ENCODE assay signal across 8 cellular contexts in genomic region chr13:79482271-79482970, GRCh38. TPM values are rescaled to one million over a fixed set of nuclear protein-coding genes. Genes with fewer than 3 reads are reported as not detected.
DNase-seq lines count a peak whose midpoint lies in the region; ATAC-seq, FAIRE-seq and TF ChIP-seq lines count a peak whose summit lies in the region.

No MANE protein-coding gene starts in this region.

- H3K4me3 ChIP-seq in keratinocyte (ENCODE audit: control insufficient read depth in 2 of 3, extremely low read depth in 1 of 3, insufficient read depth in 2 of 3, low read depth in 1 of 3, low read length in 3 of 3) (peak overlapping the region; percentile 89 to 95 (median 89)), thoracic aorta (peak overlapping the region; percentile 96)

- no peaks in the 10 kb centered on the region for H3K9me3 ChIP-seq in keratinocyte (ENCODE audit: control insufficient read depth, low read depth, low read length)
- H3K9me3 ChIP-seq in thoracic aorta = no peaks in the 10 kb centered on the region

- peaks cover 14% of the 10 kb centered on the region for H3K36me3 Mint-ChIP-seq in activated naive CD4-positive, alpha-beta T cell treated with anti-CD3 and anti-CD28 coated beads for 36 hours (ENCODE audit: low read depth)
- H3K36me3 Mint-ChIP-seq in activated naive CD4-positive, alpha-beta T cell treated with anti-CD3 and anti-CD28 coated beads, Interleukin-2, amount 50 U/mL, for 72 hours = peaks cover 8 to 20% of the 10 kb centered on the region in 2 donors

- no peaks in the 10 kb centered on the region for H3K9me1 ChIP-seq in keratinocyte (ENCODE audit: control insufficient read depth, extremely low read depth, insufficient read depth, low read length)

- FAIRE-seq in keratinocyte (lab: Jason Lieb, UNC) = no peak

- no peaks in the 10 kb centered on the region for H3K27me3 Mint-ChIP-seq in activated naive CD4-positive, alpha-beta T cell treated with anti-CD3 and anti-CD28 coated beads for 36 hours (ENCODE audit: low read depth)

- no peaks in the 10 kb centered on the region for H3K9me3 Mint-ChIP-seq in activated naive CD4-positive, alpha-beta T cell treated with anti-CD3 and anti-CD28 coated beads for 36 hours
- H3K9me3 Mint-ChIP-seq in activated naive CD4-positive, alpha-beta T cell treated with anti-CD3 and anti-CD28 coated beads, Interleukin-2, amount 50 U/mL, for 72 hours = no peaks in the 10 kb centered on the region

- H4K20me1 ChIP-seq in keratinocyte (ENCODE audit: control insufficient read depth, extremely low read depth, insufficient read depth, low read length) = no peaks in the 10 kb centered on the region

- no peaks in the 10 kb centered on the region for H3K27me3 ChIP-seq in keratinocyte (ENCODE audit: control insufficient read depth, extremely low read depth, insufficient read depth, low read length)
- H3K27me3 ChIP-seq in thoracic aorta (replicated peaks; ENCODE audit: insufficient read depth) = no peaks in the 10 kb centered on the region

- dilution Hi-C loops in keratinocyte (cut with MboI; ENCODE audit: extremely low pct_ligation_motif_present, low sequenced_read_pairs) = no loop called here

- peak overlapping the region; percentile 96 for H3K27ac ChIP-seq in keratinocyte (ENCODE audit: control insufficient read depth, insufficient read depth, low read length)
- H3K27ac ChIP-seq in thoracic aorta = no peak overlapping the region

- H3K4me3 Mint-ChIP-seq in activated naive CD4-positive, alpha-beta T cell treated with anti-CD3 and anti-CD28 coated beads for 36 hours = peak overlapping the region; percentile 86

- H3K4me1 Mint-ChIP-seq in activated naive CD4-positive, alpha-beta T cell treated with anti-CD3 and anti-CD28 coated beads for 36 hours (ENCODE audit: low read depth) = peaks cover 61% of the 10 kb centered on the region

- CTCF ChIA-PET in activated naive CD4-positive, alpha-beta T cell treated with anti-CD3 and anti-CD28 coated beads for 36 hours (lab: Charles Lee) = interaction anchor here (0.7 to 3.2 kb wide), 6 partner anchors 19 to 66 kb away, joined by 3 to 25 read pairs (median 5); no protein-coding TSS in a partner anchor

- ATAC-seq in activated naive CD4-positive, alpha-beta T cell treated with anti-CD3 and anti-CD28 coated beads, Interleukin-2, amount 50 U/mL, for 72 hours = no peak
- ATAC-seq in thoracic aorta (ENCODE audit: insufficient number of reproducible peaks, low FRiP score, low read depth) = no peak

- TF ChIP-seq CTCF in keratinocyte (optimal IDR thresholded peaks at IDR 0.05 in 1 of 3, IDR thresholded peaks at IDR 0.05 in 1 of 3, conservative IDR thresholded peaks at IDR 0.05 in 1 of 3; ENCODE audit: extremely low read depth in 1 of 3, insufficient read depth in 2 of 3, low read length in 3 of 3) (no peak), thoracic aorta (IDR thresholded peaks at IDR 0.05) (no peak)

- H3K36me3 ChIP-seq in keratinocyte (ENCODE audit: control insufficient read depth in 2 of 2, extremely low read depth in 1 of 2, insufficient read depth in 2 of 2, low read length in 2 of 2) (peaks cover 0 to 1% of the 10 kb centered on the region in 2 experiments), thoracic aorta (no peaks in the 10 kb centered on the region)

- peak overlapping the region; percentile 81 for H3K4me2 ChIP-seq in keratinocyte (ENCODE audit: control insufficient read depth, extremely low read depth, insufficient read depth, low read depth, low read length)

- H2AFZ ChIP-seq in keratinocyte (ENCODE audit: control insufficient read depth, low read length) = no peak overlapping the region

- peak overlapping the region; percentile 97 for H3K27ac Mint-ChIP-seq in activated naive CD4-positive, alpha-beta T cell treated with anti-CD3 and anti-CD28 coated beads for 36 hours
- peak overlapping the region; percentile 98 for H3K27ac Mint-ChIP-seq in activated naive CD4-positive, alpha-beta T cell treated with anti-CD3 and anti-CD28 coated beads, Interleukin-2, amount 50 U/mL, for 72 hours

- no peak for DNase-seq in activated naive CD4-positive, alpha-beta T cell treated with anti-CD3 and anti-CD28 coated beads for 36 hours
- DNase-seq in activated naive CD4-positive, alpha-beta T cell treated with Interleukin-2 at 50 U/mL for 16 hours = no peak
- DNase-seq in activated naive CD4-positive, alpha-beta T cell treated with anti-CD3 and anti-CD28 coated beads, Interleukin-2, amount 50 U/mL, for 72 hours (ENCODE audit: low spot score in 2 of 2) = no peak
- DNase-seq in keratinocyte (ENCODE audit: low read depth, low spot score) (no peak), thoracic aorta (ENCODE audit: low spot score) (no peak), DMS 273 (lab: John Stamatoyannopoulos, UW; ENCODE audit: unreplicated experiment) (no peak), GOT3 (lab: John Stamatoyannopoulos, UW) (no peak), head of caudate nucleus (no peak)

- H3K4me1 ChIP-seq in keratinocyte (ENCODE audit: control insufficient read depth, extremely low read depth, insufficient read depth, low read length) (peaks cover 49% of the 10 kb centered on the region), thoracic aorta (ENCODE audit: control insufficient read depth in 1 of 2, low read depth in 2 of 2) (peaks cover 11 to 16% of the 10 kb centered on the region in 2 donors)

- intact Hi-C loops in activated naive CD4-positive, alpha-beta T cell treated with anti-CD3 and anti-CD28 coated beads for 36 hours (cut with micrococcal nuclease) = loop anchor here (5.0 to 10.0 kb wide), 3 partner anchors 160 to 828 kb away; partner anchors contain the start of gene OBI1
- intact Hi-C loops in head of caudate nucleus (cut with DNase I) = loop anchor here (5.0 kb wide), 2 partner anchors 50 to 70 kb away; no protein-coding TSS in a partner anchor

- peaks cover 57% of the 10 kb centered on the region for H3K79me2 ChIP-seq in keratinocyte (ENCODE audit: control insufficient read depth, insufficient read depth, low read length)

- peak overlapping the region; percentile 98 for H3K9ac ChIP-seq in keratinocyte (ENCODE audit: control insufficient read depth, extremely low read depth, insufficient read depth, low read length)

RNA-seq across cellular contexts. Expression of gene NDFIP2, which starts 1.5 kb away (rescaled TPM):
- total RNA-seq in activated naive CD4-positive, alpha-beta T cell treated with anti-CD3 and anti-CD28 coated beads for 36 hours = 10 to 100 TPM; 89.5 to 90.8 TPM
- total RNA-seq in activated naive CD4-positive, alpha-beta T cell treated with anti-CD3 and anti-CD28 coated beads, Interleukin-2, amount 50 U/mL, for 72 hours = 100 to 1,000 TPM; 107 to 152 TPM
- 119 to 244 TPM (median 209 TPM) in 3 replicates for polyA plus RNA-seq in keratinocyte
- polyA plus RNA-seq in keratinocyte (2011; ENCODE audit: low read depth) = 126 TPM
- 83.4 and 168 TPM in 2 replicates for polyA plus RNA-seq in keratinocyte (2011; cell fraction: cytosol; rRNA removed)
- polyA plus RNA-seq in keratinocyte (2011; cell fraction: nucleus; rRNA removed) = 141 and 143 TPM in 2 replicates
- 109 and 156 TPM in 2 replicates for polyA plus RNA-seq in keratinocyte (2012; ENCODE audit: low replicate concordance)
- polyA minus RNA-seq in keratinocyte = 113 to 127 TPM (median 125 TPM) in 3 replicates
- 103 TPM for polyA minus RNA-seq in keratinocyte (2011; cell fraction: cytosol; rRNA and poly(A)+ RNA removed)
- polyA minus RNA-seq in keratinocyte (2011; cell fraction: nucleus; rRNA and poly(A)+ RNA removed) = 127 and 253 TPM in 2 replicates
- total RNA-seq in thoracic aorta = 10 to 100 TPM in 1 of 2 donors, 1 to 10 TPM in 1; 9.7 to 12.0 TPM

Comparison
In these comparisons a context has a peak if more than half of its experiments do, and no peak if none do; other contexts are left out.
1. RNA of gene NDFIP2, which starts 1.5 kb away (total RNA-seq): 107 to 152 TPM in activated naive CD4-positive, alpha-beta T cell treated with anti-CD3 and anti-CD28 coated beads, Interleukin-2, amount 50 U/mL, for 72 hours and 89.5 to 90.8 TPM in activated naive CD4-positive, alpha-beta T cell treated with anti-CD3 and anti-CD28 coated beads for 36 hours; 9.7 to 12.0 TPM in thoracic aorta; every median in the first group is over 4 times any median in the second.